Comparison of ENCODE assay signal across 3 cellular contexts in the genomic region with DNA sequence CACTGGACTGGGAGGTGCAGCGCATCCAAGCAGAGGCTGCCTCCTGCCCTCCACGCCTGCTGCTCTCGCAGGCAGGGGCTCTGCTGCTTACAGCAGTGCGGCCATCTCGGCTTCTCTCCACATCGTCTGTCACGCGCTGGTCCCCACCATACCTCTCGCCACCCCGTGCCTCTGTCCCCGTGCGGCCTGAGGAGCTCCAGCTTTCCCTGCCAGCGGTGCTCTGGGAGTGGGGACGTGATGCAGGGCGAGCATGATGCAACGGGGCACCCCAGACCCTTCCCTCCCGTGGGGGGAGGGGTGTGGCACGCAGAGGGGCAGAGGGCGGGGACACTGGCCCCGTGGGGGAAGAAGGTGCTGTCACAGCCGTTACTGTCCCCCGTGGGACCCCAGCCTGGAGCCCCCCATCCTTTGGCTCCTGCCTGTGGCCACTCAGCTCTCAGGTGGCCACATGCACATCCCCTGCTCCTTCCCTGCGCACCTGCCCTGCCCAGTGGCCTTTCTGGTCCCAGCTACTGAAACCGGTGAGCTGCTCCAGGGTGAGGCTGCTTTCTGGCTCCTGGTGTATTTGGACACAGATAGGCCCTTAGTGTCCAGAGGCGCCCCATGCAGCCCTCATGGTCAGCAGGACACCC.
TF ChIP-seq lines count a peak whose summit lies in the region.

No MANE protein-coding gene starts in this region.

TF ChIP-seq in liver, 16 proteins besides CTCF, POLR2A, EP300 and RAD21:
- no peak for TF ChIP-seq SP1 (IDR thresholded peaks at IDR 0.05)
- TF ChIP-seq TAF1 (conservative IDR thresholded peaks at IDR 0.05) = no peak
- TF ChIP-seq, protein P1, sequence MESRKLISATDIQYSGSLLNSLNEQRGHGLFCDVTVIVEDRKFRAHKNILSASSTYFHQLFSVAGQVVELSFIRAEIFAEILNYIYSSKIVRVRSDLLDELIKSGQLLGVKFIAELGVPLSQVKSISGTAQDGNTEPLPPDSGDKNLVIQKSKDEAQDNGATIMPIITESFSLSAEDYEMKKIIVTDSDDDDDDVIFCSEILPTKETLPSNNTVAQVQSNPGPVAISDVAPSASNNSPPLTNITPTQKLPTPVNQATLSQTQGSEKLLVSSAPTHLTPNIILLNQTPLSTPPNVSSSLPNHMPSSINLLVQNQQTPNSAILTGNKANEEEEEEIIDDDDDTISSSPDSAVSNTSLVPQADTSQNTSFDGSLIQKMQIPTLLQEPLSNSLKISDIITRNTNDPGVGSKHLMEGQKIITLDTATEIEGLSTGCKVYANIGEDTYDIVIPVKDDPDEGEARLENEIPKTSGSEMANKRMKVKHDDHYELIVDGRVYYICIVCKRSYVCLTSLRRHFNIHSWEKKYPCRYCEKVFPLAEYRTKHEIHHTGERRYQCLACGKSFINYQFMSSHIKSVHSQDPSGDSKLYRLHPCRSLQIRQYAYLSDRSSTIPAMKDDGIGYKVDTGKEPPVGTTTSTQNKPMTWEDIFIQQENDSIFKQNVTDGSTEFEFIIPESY (IDR thresholded peaks at IDR 0.05) = no peak
- TF ChIP-seq HNF4G (IDR thresholded peaks at IDR 0.05) = no peak
- no peak for TF ChIP-seq GABPA (IDR thresholded peaks at IDR 0.05 in 1 of 2, conservative IDR thresholded peaks at IDR 0.05 in 1 of 2)
- no peak for TF ChIP-seq EGR1 (IDR thresholded peaks at IDR 0.05; ENCODE audit: low read depth in 2 of 2)
- TF ChIP-seq, protein P2, sequence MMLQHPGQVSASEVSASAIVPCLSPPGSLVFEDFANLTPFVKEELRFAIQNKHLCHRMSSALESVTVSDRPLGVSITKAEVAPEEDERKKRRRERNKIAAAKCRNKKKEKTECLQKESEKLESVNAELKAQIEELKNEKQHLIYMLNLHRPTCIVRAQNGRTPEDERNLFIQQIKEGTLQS (IDR thresholded peaks at IDR 0.05) = no peak
- TF ChIP-seq FOXA2 (IDR thresholded peaks at IDR 0.05) = no peak
- TF ChIP-seq, protein P3, sequence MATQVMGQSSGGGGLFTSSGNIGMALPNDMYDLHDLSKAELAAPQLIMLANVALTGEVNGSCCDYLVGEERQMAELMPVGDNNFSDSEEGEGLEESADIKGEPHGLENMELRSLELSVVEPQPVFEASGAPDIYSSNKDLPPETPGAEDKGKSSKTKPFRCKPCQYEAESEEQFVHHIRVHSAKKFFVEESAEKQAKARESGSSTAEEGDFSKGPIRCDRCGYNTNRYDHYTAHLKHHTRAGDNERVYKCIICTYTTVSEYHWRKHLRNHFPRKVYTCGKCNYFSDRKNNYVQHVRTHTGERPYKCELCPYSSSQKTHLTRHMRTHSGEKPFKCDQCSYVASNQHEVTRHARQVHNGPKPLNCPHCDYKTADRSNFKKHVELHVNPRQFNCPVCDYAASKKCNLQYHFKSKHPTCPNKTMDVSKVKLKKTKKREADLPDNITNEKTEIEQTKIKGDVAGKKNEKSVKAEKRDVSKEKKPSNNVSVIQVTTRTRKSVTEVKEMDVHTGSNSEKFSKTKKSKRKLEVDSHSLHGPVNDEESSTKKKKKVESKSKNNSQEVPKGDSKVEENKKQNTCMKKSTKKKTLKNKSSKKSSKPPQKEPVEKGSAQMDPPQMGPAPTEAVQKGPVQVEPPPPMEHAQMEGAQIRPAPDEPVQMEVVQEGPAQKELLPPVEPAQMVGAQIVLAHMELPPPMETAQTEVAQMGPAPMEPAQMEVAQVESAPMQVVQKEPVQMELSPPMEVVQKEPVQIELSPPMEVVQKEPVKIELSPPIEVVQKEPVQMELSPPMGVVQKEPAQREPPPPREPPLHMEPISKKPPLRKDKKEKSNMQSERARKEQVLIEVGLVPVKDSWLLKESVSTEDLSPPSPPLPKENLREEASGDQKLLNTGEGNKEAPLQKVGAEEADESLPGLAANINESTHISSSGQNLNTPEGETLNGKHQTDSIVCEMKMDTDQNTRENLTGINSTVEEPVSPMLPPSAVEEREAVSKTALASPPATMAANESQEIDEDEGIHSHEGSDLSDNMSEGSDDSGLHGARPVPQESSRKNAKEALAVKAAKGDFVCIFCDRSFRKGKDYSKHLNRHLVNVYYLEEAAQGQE (IDR thresholded peaks at IDR 0.05) = no peak
- no peak for TF ChIP-seq HNF4A (conservative IDR thresholded peaks at IDR 0.05)
- TF ChIP-seq NR2F2 (IDR thresholded peaks at IDR 0.05) = no peak
- no peak for TF ChIP-seq YY1 (IDR thresholded peaks at IDR 0.05)
- TF ChIP-seq, protein P4, sequence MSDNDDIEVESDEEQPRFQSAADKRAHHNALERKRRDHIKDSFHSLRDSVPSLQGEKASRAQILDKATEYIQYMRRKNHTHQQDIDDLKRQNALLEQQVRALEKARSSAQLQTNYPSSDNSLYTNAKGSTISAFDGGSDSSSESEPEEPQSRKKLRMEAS (IDR thresholded peaks at IDR 0.05) = no peak
- TF ChIP-seq RXRA (IDR thresholded peaks at IDR 0.05) = no peak
- no peak for TF ChIP-seq FOXA1 (IDR thresholded peaks at IDR 0.05)
- no peak for TF ChIP-seq JUND (IDR thresholded peaks at IDR 0.05)

TF ChIP-seq in HepG2, 621 proteins besides CTCF, POLR2A, EP300 and RAD21:
- TF ChIP-seq, protein P5, sequence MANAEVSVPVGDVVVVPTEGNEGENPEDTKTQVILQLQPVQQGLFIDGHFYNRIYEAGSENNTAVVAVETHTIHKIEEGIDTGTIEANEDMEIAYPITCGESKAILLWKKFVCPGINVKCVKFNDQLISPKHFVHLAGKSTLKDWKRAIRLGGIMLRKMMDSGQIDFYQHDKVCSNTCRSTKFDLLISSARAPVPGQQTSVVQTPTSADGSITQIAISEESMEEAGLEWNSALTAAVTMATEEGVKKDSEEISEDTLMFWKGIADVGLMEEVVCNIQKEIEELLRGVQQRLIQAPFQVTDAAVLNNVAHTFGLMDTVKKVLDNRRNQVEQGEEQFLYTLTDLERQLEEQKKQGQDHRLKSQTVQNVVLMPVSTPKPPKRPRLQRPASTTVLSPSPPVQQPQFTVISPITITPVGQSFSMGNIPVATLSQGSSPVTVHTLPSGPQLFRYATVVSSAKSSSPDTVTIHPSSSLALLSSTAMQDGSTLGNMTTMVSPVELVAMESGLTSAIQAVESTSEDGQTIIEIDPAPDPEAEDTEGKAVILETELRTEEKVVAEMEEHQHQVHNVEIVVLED (CRISPR knock-in tag; IDR thresholded peaks at IDR 0.05; ENCODE audit: borderline replicate concordance) = no peak
- TF ChIP-seq, protein P6, sequence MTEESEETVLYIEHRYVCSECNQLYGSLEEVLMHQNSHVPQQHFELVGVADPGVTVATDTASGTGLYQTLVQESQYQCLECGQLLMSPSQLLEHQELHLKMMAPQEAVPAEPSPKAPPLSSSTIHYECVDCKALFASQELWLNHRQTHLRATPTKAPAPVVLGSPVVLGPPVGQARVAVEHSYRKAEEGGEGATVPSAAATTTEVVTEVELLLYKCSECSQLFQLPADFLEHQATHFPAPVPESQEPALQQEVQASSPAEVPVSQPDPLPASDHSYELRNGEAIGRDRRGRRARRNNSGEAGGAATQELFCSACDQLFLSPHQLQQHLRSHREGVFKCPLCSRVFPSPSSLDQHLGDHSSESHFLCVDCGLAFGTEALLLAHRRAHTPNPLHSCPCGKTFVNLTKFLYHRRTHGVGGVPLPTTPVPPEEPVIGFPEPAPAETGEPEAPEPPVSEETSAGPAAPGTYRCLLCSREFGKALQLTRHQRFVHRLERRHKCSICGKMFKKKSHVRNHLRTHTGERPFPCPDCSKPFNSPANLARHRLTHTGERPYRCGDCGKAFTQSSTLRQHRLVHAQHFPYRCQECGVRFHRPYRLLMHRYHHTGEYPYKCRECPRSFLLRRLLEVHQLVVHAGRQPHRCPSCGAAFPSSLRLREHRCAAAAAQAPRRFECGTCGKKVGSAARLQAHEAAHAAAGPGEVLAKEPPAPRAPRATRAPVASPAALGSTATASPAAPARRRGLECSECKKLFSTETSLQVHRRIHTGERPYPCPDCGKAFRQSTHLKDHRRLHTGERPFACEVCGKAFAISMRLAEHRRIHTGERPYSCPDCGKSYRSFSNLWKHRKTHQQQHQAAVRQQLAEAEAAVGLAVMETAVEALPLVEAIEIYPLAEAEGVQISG (CRISPR knock-in tag; IDR thresholded peaks at IDR 0.05) = no peak
- no peak for TF ChIP-seq HMGA1 (CRISPR knock-in tag; conservative IDR thresholded peaks at IDR 0.05)
- no peak for TF ChIP-seq ZSCAN12 (CRISPR knock-in tag; IDR thresholded peaks at IDR 0.05)
- TF ChIP-seq, protein P7, sequence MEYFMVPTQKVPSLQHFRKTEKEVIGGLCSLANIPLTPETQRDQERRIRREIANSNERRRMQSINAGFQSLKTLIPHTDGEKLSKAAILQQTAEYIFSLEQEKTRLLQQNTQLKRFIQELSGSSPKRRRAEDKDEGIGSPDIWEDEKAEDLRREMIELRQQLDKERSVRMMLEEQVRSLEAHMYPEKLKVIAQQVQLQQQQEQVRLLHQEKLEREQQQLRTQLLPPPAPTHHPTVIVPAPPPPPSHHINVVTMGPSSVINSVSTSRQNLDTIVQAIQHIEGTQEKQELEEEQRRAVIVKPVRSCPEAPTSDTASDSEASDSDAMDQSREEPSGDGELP (IDR thresholded peaks at IDR 0.05; ENCODE audit: borderline replicate concordance, low read depth) = no peak
- TF ChIP-seq HNRNPH1 (optimal IDR thresholded peaks at IDR 0.05; ENCODE audit: low read depth, low read length) = no peak
- no peak for TF ChIP-seq CCDC6 (CRISPR knock-in tag; IDR thresholded peaks at IDR 0.05)

TF ChIP-seq in WTC11, 78 proteins besides CTCF, POLR2A, EP300 and RAD21:
- TF ChIP-seq, protein P8, sequence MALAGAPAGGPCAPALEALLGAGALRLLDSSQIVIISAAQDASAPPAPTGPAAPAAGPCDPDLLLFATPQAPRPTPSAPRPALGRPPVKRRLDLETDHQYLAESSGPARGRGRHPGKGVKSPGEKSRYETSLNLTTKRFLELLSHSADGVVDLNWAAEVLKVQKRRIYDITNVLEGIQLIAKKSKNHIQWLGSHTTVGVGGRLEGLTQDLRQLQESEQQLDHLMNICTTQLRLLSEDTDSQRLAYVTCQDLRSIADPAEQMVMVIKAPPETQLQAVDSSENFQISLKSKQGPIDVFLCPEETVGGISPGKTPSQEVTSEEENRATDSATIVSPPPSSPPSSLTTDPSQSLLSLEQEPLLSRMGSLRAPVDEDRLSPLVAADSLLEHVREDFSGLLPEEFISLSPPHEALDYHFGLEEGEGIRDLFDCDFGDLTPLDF (CRISPR knock-in tag; IDR thresholded peaks at IDR 0.05) = no peak
TF ChIP-seq in WTC11: peak in this region for 0.
